Comparison of ENCODE assay signal across 8 cellular contexts in the genomic region with DNA sequence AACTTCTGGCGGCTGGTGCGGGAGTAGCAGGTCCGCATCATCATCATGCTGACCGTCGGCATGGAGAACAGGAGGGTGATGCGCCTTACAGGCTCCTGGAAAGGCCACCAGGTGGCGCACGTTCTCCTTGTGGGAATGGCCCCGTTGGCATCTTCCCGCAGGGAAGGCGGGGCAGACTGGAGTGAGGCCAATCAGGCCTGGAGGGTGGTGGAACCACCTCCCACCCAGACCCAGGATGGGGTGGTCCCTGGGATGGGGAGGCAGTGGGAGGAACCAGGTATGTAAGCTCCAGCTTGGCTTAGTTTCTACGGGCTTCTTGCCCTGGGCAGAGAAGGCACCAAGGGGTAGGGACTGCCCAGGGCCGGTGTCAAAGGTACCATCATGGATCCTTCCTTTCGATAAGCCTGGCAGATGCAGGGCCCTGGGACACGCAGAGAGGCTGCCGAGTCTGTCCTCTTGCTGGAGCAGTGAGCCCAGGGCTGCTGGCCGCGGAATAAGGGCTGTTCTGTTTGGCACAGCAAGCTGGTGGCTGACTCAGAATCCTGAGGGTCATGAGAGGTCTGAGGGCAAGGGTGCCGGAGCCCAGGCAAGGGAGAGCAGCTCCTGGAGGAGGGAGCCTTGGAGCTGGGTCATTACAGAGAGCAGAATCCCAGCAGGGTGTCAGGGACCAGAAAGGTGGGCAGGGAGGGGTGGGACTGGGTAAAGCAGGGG. TPM values are rescaled to one million over a fixed set of nuclear protein-coding genes. Genes with fewer than 3 reads are reported as not detected.
DNase-seq lines count a peak whose midpoint lies in the region; ATAC-seq and TF ChIP-seq lines count a peak whose summit lies in the region.

No MANE protein-coding gene starts in this region.

- H3K27ac Mint-ChIP-seq in activated CD4-positive, alpha-beta T cell treated with anti-CD3 and anti-CD28 coated beads, Interleukin-2, amount 10 ng/mL, durations not matched to agents 24 days and 14 days = no peak overlapping the region

- TF ChIP-seq CTCF in liver (IDR thresholded peaks at IDR 0.05; ENCODE audit: low read depth, low read length, missing input control) = peak; percentile 78

- no peak overlapping the region for H3K9ac ChIP-seq in liver (ENCODE audit: low read depth in 1 of 2, low read length in 2 of 2)

- peak; percentile 67 to 83 for TF ChIP-seq RAD21 in liver (IDR thresholded peaks at IDR 0.05)

- no peaks in the 10 kb centered on the region for H3K9me3 ChIP-seq in liver (ENCODE audit: control insufficient read depth in 4 of 4, low read length in 3 of 4)

- no peaks in the 10 kb centered on the region for H3K27me3 ChIP-seq in liver (ENCODE audit: control insufficient read depth in 4 of 4, insufficient read depth in 4 of 4, low read length in 3 of 4)

- WGBS in liver = 20% methylated on average over 19 of the region's 19 CpGs

- H3K4me3 Mint-ChIP-seq in activated CD4-positive, alpha-beta T cell treated with anti-CD3 and anti-CD28 coated beads, Interleukin-2, amount 10 ng/mL, durations not matched to agents 24 days and 14 days = no peak overlapping the region

- intact Hi-C loops in activated CD4-positive, alpha-beta T cell treated with anti-CD3 and anti-CD28 coated beads, Interleukin-2, amount 10 ng/mL, durations not matched to agents 24 days and 14 days (cut with micrococcal nuclease) = no loop called here

- no peaks in the 10 kb centered on the region for H3K36me3 ChIP-seq in liver (ENCODE audit: control insufficient read depth in 4 of 4, insufficient read depth in 3 of 4, low read depth in 1 of 4, low read length in 3 of 4)

- H3K4me1 Mint-ChIP-seq in activated CD4-positive, alpha-beta T cell treated with anti-CD3 and anti-CD28 coated beads, Interleukin-2, amount 10 ng/mL, durations not matched to agents 24 days and 14 days = peaks cover 13% of the 10 kb centered on the region

- H3K27me3 Mint-ChIP-seq in activated CD4-positive, alpha-beta T cell treated with anti-CD3 and anti-CD28 coated beads, Interleukin-2, amount 10 ng/mL, durations not matched to agents 24 days and 14 days = peaks cover 4% of the 10 kb centered on the region

- no peaks in the 10 kb centered on the region for H3K9me3 Mint-ChIP-seq in activated CD4-positive, alpha-beta T cell treated with anti-CD3 and anti-CD28 coated beads, Interleukin-2, amount 10 ng/mL, durations not matched to agents 24 days and 14 days

- H3K4me3 ChIP-seq in liver (ENCODE audit: low read depth in 1 of 3, low read length in 3 of 3) = no peak overlapping the region

- no peak overlapping the region for H3K27ac ChIP-seq in liver (ENCODE audit: low read depth in 1 of 2, low read length in 2 of 2)

- no peaks in the 10 kb centered on the region for H3K36me3 Mint-ChIP-seq in activated CD4-positive, alpha-beta T cell treated with anti-CD3 and anti-CD28 coated beads, Interleukin-2, amount 10 ng/mL, durations not matched to agents 24 days and 14 days (ENCODE audit: low read depth)

- peak; percentile 59 for ATAC-seq in HG02981 (IDR thresholded peaks at IDR 0.05; ENCODE audit: unreplicated experiment)
- ATAC-seq in HG03095 (IDR thresholded peaks at IDR 0.05; ENCODE audit: unreplicated experiment) = no peak

- peaks cover 0 to 2% (median 0%) of the 10 kb centered on the region in 4 donors for H3K4me1 ChIP-seq in liver (ENCODE audit: control insufficient read depth in 4 of 4, insufficient read depth in 4 of 4, low read length in 3 of 4)

- DNase-seq in COLO829 (ENCODE audit: low spot score) = peak; percentile 84
- DNase-seq in NCI-H510A (lab: John Stamatoyannopoulos, UW) = peak; percentile 86
- DNase-seq in activated CD4-positive, alpha-beta T cell treated with anti-CD3 and anti-CD28 coated beads, Interleukin-2, amount 10 ng/mL, durations not matched to agents 24 days and 14 days = peak; percentile 91
- DNase-seq in dermis blood vessel endothelial cell = peak; percentile 92
- peak; percentile 70 to 71 for DNase-seq in stimulated activated CD4-positive, alpha-beta T cell treated with anti-CD3 and anti-CD28 coated beads, Interleukin-4, amount 100 ng/mL, for 48 hours (ENCODE audit: low read depth in 2 of 2)

TF ChIP-seq in liver, 16 proteins besides CTCF, POLR2A, EP300 and RAD21:
- TF ChIP-seq HNF4G (IDR thresholded peaks at IDR 0.05) = no peak
- TF ChIP-seq SP1 (IDR thresholded peaks at IDR 0.05) = no peak
- no peak for TF ChIP-seq JUND (IDR thresholded peaks at IDR 0.05)
- no peak for TF ChIP-seq MAX (IDR thresholded peaks at IDR 0.05)
- TF ChIP-seq, protein P1, sequence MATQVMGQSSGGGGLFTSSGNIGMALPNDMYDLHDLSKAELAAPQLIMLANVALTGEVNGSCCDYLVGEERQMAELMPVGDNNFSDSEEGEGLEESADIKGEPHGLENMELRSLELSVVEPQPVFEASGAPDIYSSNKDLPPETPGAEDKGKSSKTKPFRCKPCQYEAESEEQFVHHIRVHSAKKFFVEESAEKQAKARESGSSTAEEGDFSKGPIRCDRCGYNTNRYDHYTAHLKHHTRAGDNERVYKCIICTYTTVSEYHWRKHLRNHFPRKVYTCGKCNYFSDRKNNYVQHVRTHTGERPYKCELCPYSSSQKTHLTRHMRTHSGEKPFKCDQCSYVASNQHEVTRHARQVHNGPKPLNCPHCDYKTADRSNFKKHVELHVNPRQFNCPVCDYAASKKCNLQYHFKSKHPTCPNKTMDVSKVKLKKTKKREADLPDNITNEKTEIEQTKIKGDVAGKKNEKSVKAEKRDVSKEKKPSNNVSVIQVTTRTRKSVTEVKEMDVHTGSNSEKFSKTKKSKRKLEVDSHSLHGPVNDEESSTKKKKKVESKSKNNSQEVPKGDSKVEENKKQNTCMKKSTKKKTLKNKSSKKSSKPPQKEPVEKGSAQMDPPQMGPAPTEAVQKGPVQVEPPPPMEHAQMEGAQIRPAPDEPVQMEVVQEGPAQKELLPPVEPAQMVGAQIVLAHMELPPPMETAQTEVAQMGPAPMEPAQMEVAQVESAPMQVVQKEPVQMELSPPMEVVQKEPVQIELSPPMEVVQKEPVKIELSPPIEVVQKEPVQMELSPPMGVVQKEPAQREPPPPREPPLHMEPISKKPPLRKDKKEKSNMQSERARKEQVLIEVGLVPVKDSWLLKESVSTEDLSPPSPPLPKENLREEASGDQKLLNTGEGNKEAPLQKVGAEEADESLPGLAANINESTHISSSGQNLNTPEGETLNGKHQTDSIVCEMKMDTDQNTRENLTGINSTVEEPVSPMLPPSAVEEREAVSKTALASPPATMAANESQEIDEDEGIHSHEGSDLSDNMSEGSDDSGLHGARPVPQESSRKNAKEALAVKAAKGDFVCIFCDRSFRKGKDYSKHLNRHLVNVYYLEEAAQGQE (IDR thresholded peaks at IDR 0.05) = no peak
- no peak for TF ChIP-seq HNF4A (conservative IDR thresholded peaks at IDR 0.05)
- no peak for TF ChIP-seq YY1 (IDR thresholded peaks at IDR 0.05)
- no peak for TF ChIP-seq FOXA2 (IDR thresholded peaks at IDR 0.05)
- no peak for TF ChIP-seq GABPA (IDR thresholded peaks at IDR 0.05 in 1 of 2, conservative IDR thresholded peaks at IDR 0.05 in 1 of 2)
- no peak for TF ChIP-seq EGR1 (IDR thresholded peaks at IDR 0.05; ENCODE audit: low read depth in 2 of 2)
- TF ChIP-seq, protein P2, sequence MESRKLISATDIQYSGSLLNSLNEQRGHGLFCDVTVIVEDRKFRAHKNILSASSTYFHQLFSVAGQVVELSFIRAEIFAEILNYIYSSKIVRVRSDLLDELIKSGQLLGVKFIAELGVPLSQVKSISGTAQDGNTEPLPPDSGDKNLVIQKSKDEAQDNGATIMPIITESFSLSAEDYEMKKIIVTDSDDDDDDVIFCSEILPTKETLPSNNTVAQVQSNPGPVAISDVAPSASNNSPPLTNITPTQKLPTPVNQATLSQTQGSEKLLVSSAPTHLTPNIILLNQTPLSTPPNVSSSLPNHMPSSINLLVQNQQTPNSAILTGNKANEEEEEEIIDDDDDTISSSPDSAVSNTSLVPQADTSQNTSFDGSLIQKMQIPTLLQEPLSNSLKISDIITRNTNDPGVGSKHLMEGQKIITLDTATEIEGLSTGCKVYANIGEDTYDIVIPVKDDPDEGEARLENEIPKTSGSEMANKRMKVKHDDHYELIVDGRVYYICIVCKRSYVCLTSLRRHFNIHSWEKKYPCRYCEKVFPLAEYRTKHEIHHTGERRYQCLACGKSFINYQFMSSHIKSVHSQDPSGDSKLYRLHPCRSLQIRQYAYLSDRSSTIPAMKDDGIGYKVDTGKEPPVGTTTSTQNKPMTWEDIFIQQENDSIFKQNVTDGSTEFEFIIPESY (IDR thresholded peaks at IDR 0.05) = no peak
- TF ChIP-seq NR2F2 (IDR thresholded peaks at IDR 0.05) = no peak
- TF ChIP-seq RXRA (IDR thresholded peaks at IDR 0.05) = no peak
- no peak for TF ChIP-seq FOXA1 (IDR thresholded peaks at IDR 0.05)
- TF ChIP-seq, protein P3, sequence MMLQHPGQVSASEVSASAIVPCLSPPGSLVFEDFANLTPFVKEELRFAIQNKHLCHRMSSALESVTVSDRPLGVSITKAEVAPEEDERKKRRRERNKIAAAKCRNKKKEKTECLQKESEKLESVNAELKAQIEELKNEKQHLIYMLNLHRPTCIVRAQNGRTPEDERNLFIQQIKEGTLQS (IDR thresholded peaks at IDR 0.05) = no peak
- TF ChIP-seq TAF1 (conservative IDR thresholded peaks at IDR 0.05) = no peak

RNA-seq across cellular contexts. Expression of gene LGR6, which starts 8.7 kb away (rescaled TPM):
- total RNA-seq in activated CD4-positive, alpha-beta T cell treated with anti-CD3 and anti-CD28 coated beads, Interleukin-2, amount 10 ng/mL, durations not matched to agents 24 days and 14 days = not detected in 2 replicates
- total RNA-seq in dermis blood vessel endothelial cell = not detected in 2 replicates
- total RNA-seq in liver = 1 to 10 TPM in 1 of 2 donors, under 1 TPM in 1; 0.05 to 1.2 TPM
- polyA plus RNA-seq in liver = under 1 TPM; 0.63 to 0.86 TPM

RNA-seq across cellular contexts. Expression of gene PTPN7, which starts 24.5 kb away (rescaled TPM):
- 475 and 478 TPM in 2 replicates for total RNA-seq in activated CD4-positive, alpha-beta T cell treated with anti-CD3 and anti-CD28 coated beads, Interleukin-2, amount 10 ng/mL, durations not matched to agents 24 days and 14 days
- 0.09 and 0.68 TPM in 2 replicates for total RNA-seq in dermis blood vessel endothelial cell
- total RNA-seq in liver = 1 to 10 TPM; 1.8 to 7.0 TPM
- 1 to 10 TPM in 1 of 2 donors, under 1 TPM in 1; 0.75 to 1.5 TPM for polyA plus RNA-seq in liver

RNA-seq across cellular contexts. Expression of gene ARL8A, which starts 40.4 kb away (rescaled TPM):
- 51.9 and 57.4 TPM in 2 replicates for total RNA-seq in activated CD4-positive, alpha-beta T cell treated with anti-CD3 and anti-CD28 coated beads, Interleukin-2, amount 10 ng/mL, durations not matched to agents 24 days and 14 days
- total RNA-seq in dermis blood vessel endothelial cell (32.7 and 40.5 TPM in 2 replicates), liver (10 to 100 TPM in 1 of 2 donors, 1 to 10 TPM in 1; 8.4 to 21.8 TPM)
- 10 to 100 TPM; 18.5 to 25.7 TPM for polyA plus RNA-seq in liver

Comparison
In these comparisons a context has a peak if more than half of its experiments do, and no peak if none do; other contexts are left out.
1. RNA of gene PTPN7, which starts 24.5 kb away (total RNA-seq): 475 to 478 TPM in activated CD4-positive, alpha-beta T cell treated with anti-CD3 and anti-CD28 coated beads, Interleukin-2, amount 10 ng/mL, durations not matched to agents 24 days and 14 days; 1.8 to 7.0 TPM in liver and 0.09 to 0.68 TPM in dermis blood vessel endothelial cell; every median in the first group is over 10 times any median in the second.
2. Peak in every context shown above with its lines, with median percentiles within 50 percentile points of each other: DNase-seq.